In genomic region chr7:1844336-1844955, GRCh38 we compare ENCODE assay signal across 1 cellular context.
TF ChIP-seq lines count a peak whose summit lies in the region.

No MANE protein-coding gene starts in this region.

TF ChIP-seq in K562, 482 proteins besides CTCF, POLR2A, EP300 and RAD21 (continued from another document):
- TF ChIP-seq ZNF395 (CRISPR knock-in tag; IDR thresholded peaks at IDR 0.05): no peak
